In the genomic region with DNA sequence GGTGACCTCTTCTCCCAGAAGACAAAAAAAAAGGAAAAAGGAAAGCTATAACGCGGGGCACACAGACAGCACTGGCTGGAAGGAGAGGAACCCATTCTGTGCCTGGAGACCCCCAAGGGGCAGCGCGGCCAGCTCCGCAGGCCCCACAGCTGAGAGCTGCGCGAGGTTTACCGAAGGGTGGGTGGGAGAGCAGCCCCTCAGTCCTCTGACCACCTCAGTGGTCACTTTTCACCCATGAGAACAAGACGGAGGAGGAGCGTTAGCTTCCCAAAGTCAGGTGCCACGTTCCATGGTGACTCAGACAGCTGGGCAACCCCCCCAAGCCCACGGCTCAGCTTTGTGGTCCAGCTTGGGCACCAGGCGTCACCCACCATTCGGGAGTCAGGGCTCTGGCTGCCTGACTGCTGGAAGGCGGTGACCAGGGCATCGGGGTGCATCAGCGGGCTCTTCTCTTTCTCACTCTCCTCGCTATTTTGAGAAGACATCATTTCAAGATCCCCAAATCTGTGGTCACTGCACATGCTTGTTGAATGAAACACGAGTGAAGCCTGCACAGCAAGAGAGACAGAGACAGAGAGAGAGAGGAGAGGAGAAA, we compare ENCODE assay signal across 16 cellular contexts. TPM values are rescaled to one million over a fixed set of nuclear protein-coding genes. Genes with fewer than 3 reads are reported as not detected.
DNase-seq lines count a peak whose midpoint lies in the region; ATAC-seq and TF ChIP-seq lines count a peak whose summit lies in the region.
"Had no signal": no experiment of that assay in that cellular context is flagged by ENCODE, and none has a peak within 500 bp of the region (broad histone marks: within the 10 kb centered on the region; RNA-seq: fewer than 3 reads in every experiment).

No MANE protein-coding gene starts in this region.

- H3K4me3 ChIP-seq in breast epithelium (no peak overlapping the region), Panc1 (ENCODE audit: low read depth in 2 of 2, low read length in 2 of 2) (no peak overlapping the region), thyroid gland (replicated peaks in 1 of 3) (no peak overlapping the region)
- H3K4me3 ChIP-seq: SJSA1 had no signal

- H3K27me3 ChIP-seq in breast epithelium (no peaks in the 10 kb centered on the region), Panc1 (ENCODE audit: control insufficient read depth, insufficient read depth, low read length) (no peaks in the 10 kb centered on the region), thyroid gland (no peaks in the 10 kb centered on the region)
- H3K27me3 ChIP-seq: SJSA1 had no signal

- H3K27me3 Mint-ChIP-seq in MCF 10A (ENCODE audit: insufficient read depth, unreplicated experiment) (no peaks in the 10 kb centered on the region), glutamatergic neuron (ENCODE audit: unreplicated experiment) (peaks cover 2% of the 10 kb centered on the region), osteocyte (ENCODE audit: unreplicated experiment) (no peaks in the 10 kb centered on the region)

- H3K4me1 ChIP-seq in breast epithelium (no peaks in the 10 kb centered on the region), Panc1 (ENCODE audit: control insufficient read depth, insufficient read depth, low read length) (peaks cover 4% of the 10 kb centered on the region; the same call in 1 of the 2 replicates), thyroid gland (peaks cover 2 to 6% of the 10 kb centered on the region in 2 donors)
- H3K4me1 ChIP-seq: SJSA1 had no signal

- H3K36me3 Mint-ChIP-seq in MCF 10A (ENCODE audit: insufficient read depth, unreplicated experiment) (peaks cover 93% of the 10 kb centered on the region), glutamatergic neuron (ENCODE audit: unreplicated experiment) (no peaks in the 10 kb centered on the region), osteocyte (ENCODE audit: unreplicated experiment) (peaks cover 13% of the 10 kb centered on the region)
- H3K36me3 Mint-ChIP-seq: IgD-negative memory B cell had no signal

- H3K27ac ChIP-seq in breast epithelium (no peak overlapping the region), Panc1 (ENCODE audit: low read length) (peak overlapping the region; percentile 66), thyroid gland (no peak overlapping the region)
- H3K27ac ChIP-seq: SJSA1 had no signal

- H3K27ac Mint-ChIP-seq in MCF 10A (ENCODE audit: low read depth, unreplicated experiment) (peak overlapping the region; percentile 55), glutamatergic neuron (ENCODE audit: unreplicated experiment) (peak overlapping the region; percentile 23), osteocyte (ENCODE audit: unreplicated experiment) (peak overlapping the region; percentile 52)
- H3K27ac Mint-ChIP-seq: B cell, IgD-negative memory B cell had no signal

- in situ Hi-C loops in Panc1 (cut with HindIII; ENCODE audit: low pct_unique_long_range_greater_than_20kb, low sequenced_read_pairs), result no loop called here

- H3K4me1 Mint-ChIP-seq in MCF 10A (ENCODE audit: insufficient read depth, unreplicated experiment) (peaks cover 5% of the 10 kb centered on the region), glutamatergic neuron (ENCODE audit: low read depth, unreplicated experiment) (peaks cover 4% of the 10 kb centered on the region), osteocyte (ENCODE audit: unreplicated experiment) (no peaks in the 10 kb centered on the region)

- 94 to 96% methylated on average over 17 to 19 of the region's 19 CpGs for WGBS in thyroid gland, 2 donors

- POLR2A ChIA-PET in MCF 10A (lab: Yijun Ruan, JAX), result interaction anchor here (0.7 to 1.4 kb wide), 6 partner anchors 87 to 168 kb away, joined by 3 to 5 read pairs (median 4); no protein-coding TSS in a partner anchor
- POLR2A ChIA-PET in Panc1 (lab: Charles Lee), result no interaction called here

- intact Hi-C loops in MCF 10A (cut with micrococcal nuclease), result no loop called here
- intact Hi-C loops in breast epithelium (cut with DNase I; ENCODE audit: low total_unique reads), result no loop called here
- intact Hi-C loops in Panc1 (cut with micrococcal nuclease; ENCODE audit: unreplicated experiment), result no loop called here
- intact Hi-C loops in thyroid gland (cut with DNase I), result no loop called here

- CTCF ChIA-PET in MCF 10A (lab: Yijun Ruan, JAX), result interaction anchor here (0.6 to 5.5 kb wide), 24 partner anchors 9 to 196 kb away, joined by 3 to 79 read pairs (median 5); a partner anchor contains a TSS
- CTCF ChIA-PET in Panc1 (lab: Charles Lee), result interaction anchor here (0.6 to 1.5 kb wide), 3 partner anchors 68 to 168 kb away, joined by 4 to 7 read pairs (median 4); no protein-coding TSS in a partner anchor

- H3K9me3 Mint-ChIP-seq in MCF 10A (ENCODE audit: unreplicated experiment), result no peaks in the 10 kb centered on the region
- H3K9me3 Mint-ChIP-seq in glutamatergic neuron (ENCODE audit: unreplicated experiment), result no peaks in the 10 kb centered on the region
- H3K9me3 Mint-ChIP-seq in osteocyte (ENCODE audit: unreplicated experiment), result no peaks in the 10 kb centered on the region
- H3K9me3 Mint-ChIP-seq: IgD-negative memory B cell had no signal

- BruUV-seq in MCF 10A (replicated peaks; lab: Mats Ljungman, UMichigan) (no TSS peak), Panc1 (replicated peaks; lab: Mats Ljungman, UMichigan) (no TSS peak)

- TF ChIP-seq POLR2A in breast epithelium (IDR thresholded peaks at IDR 0.05) (no peak), GM18505 (IDR thresholded peaks at IDR 0.05; ENCODE audit: borderline replicate concordance, extremely low read depth, insufficient read depth, insufficient read length) (no peak), thyroid gland (IDR thresholded peaks at IDR 0.05) (no peak)

- no peak for TF ChIP-seq CTCF in MCF 10A (IDR thresholded peaks at IDR 0.05; ENCODE audit: unreplicated experiment)
- no peak for TF ChIP-seq CTCF in breast epithelium (IDR thresholded peaks at IDR 0.05)
- no peak for TF ChIP-seq CTCF in Panc1 (IDR thresholded peaks at IDR 0.05)
- TF ChIP-seq CTCF in glutamatergic neuron (IDR thresholded peaks at IDR 0.05; ENCODE audit: partially characterized antibody, unreplicated experiment), result no peak
- no peak for TF ChIP-seq CTCF in osteocyte (IDR thresholded peaks at IDR 0.05)
- TF ChIP-seq CTCF in thyroid gland (IDR thresholded peaks at IDR 0.05), result no peak

- ATAC-seq in Panc1, result no peak
- no peak for ATAC-seq in GM18505 (IDR thresholded peaks at IDR 0.05; ENCODE audit: unreplicated experiment)
- ATAC-seq: Right ventricle myocardium inferior had no signal

- H3K9me3 ChIP-seq in breast epithelium (no peaks in the 10 kb centered on the region), Panc1 (ENCODE audit: control insufficient read depth, insufficient read depth, low read depth, low read length) (no peaks in the 10 kb centered on the region), thyroid gland (no peaks in the 10 kb centered on the region)
- H3K9me3 ChIP-seq: SJSA1 had no signal

- H3K4me3 Mint-ChIP-seq in MCF 10A (ENCODE audit: unreplicated experiment) (no peak overlapping the region), glutamatergic neuron (ENCODE audit: unreplicated experiment) (no peak overlapping the region), osteocyte (ENCODE audit: unreplicated experiment) (no peak overlapping the region)
- H3K4me3 Mint-ChIP-seq: B cell, CD14-positive monocyte, IgD-negative memory B cell had no signal

- H3K36me3 ChIP-seq in breast epithelium (peaks cover 6% of the 10 kb centered on the region), Panc1 (ENCODE audit: control insufficient read depth, insufficient read depth, low read length) (peaks cover 58% of the 10 kb centered on the region), thyroid gland (peaks cover 0 to 10% of the 10 kb centered on the region in 2 donors)

- DNase-seq in MCF 10A (ENCODE audit: unreplicated experiment), result no peak
- DNase-seq in breast epithelium (ENCODE audit: low spot score in 2 of 2), result no peak
- DNase-seq in Panc1 (ENCODE audit: low read depth, low spot score), result no peak
- no peak for DNase-seq in glutamatergic neuron
- peak; percentile 56 for DNase-seq in osteocyte (ENCODE audit: extremely low spot score, unreplicated experiment)
- no peak for DNase-seq in NCI-H526 treated with DMSO at 0.1 percent for 48 hours (lab: John Stamatoyannopoulos, UW)
- no peak for DNase-seq in thyroid gland
- DNase-seq: GDM1, NCI-H2171, NCI-H345 had no signal

RNA-seq across cellular contexts. Expression of a gene that starts 35.2 kb away (rescaled TPM):
- total RNA-seq in MCF 10A (2022) (1,648 and 1,732 TPM in 2 replicates), breast epithelium (1,000 to 10,000 TPM; 1,654 to 2,512 (median 1,741) TPM), Panc1 (2021; ENCODE audit: unreplicated experiment) (682 TPM), glutamatergic neuron (ENCODE audit: unreplicated experiment) (761 TPM), osteocyte (1,335 and 1,348 TPM in 2 replicates), thyroid gland (1,000 to 10,000 TPM in 1 of 4 donors, 100 to 1,000 TPM in 3; 216 to 1,406 (median 718) TPM)
- 1,449 TPM for polyA plus RNA-seq in Panc1 (2012; ENCODE audit: insufficient read length)
